Comparison of ENCODE assay signal across 1 cellular context in the genomic region with DNA sequence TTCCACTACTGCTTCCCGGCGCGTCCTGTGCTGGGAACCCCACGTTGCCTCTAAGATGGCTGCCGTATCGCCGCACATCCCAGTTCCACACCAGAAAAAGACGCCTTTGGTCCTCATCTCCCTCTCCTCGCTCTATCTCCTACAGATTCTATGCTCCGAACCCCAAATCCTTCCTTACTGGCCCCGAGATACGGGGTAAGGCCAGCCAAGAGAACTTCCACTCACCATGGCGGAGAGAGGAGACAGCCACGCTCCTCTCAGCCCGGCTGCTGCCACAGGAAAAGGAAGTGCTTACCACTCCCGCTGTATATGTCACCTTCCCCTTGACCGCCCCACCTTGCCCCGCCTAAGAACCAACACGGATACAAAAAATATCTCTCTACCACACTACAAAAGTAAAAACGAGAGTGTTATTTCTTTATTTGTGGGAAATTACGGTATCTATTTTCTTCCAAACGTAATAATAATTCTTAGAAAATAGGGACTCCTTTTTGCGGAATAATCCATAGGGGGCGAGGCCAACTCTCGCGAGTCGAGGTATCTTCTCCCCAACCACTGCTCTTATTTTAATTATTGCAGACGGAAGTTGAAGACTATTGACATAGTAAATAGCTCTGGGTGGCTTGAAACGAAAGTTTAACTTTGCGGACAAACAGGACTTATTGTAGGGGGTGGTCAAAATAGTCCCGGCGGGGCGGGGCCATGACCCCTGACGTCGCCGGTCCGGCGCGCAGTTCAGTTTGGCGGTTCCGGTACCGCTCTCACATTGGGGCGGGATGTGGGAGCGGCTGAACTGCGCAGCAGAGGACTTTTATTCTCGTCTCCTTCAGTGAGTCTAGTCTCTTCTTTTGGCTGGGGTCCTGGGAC.
A peak's percentile ranks its signal among the peaks of the same experiment; 100 is the strongest.
TF ChIP-seq lines count a peak whose summit lies in the region.

RPL4 (minus strand) TSS at position 293 of the 867 bp plus-strand sequence; CDS start at position 228, 65 bp downstream.
ZWILCH (plus strand) TSS at position 764 of the 867 bp plus-strand sequence; CDS start at position 777, 13 bp downstream.

TF ChIP-seq in HEK293, 187 proteins besides CTCF, POLR2A, EP300 and RAD21 (continued from another document and continues in another):
- TF ChIP-seq, protein P1, sequence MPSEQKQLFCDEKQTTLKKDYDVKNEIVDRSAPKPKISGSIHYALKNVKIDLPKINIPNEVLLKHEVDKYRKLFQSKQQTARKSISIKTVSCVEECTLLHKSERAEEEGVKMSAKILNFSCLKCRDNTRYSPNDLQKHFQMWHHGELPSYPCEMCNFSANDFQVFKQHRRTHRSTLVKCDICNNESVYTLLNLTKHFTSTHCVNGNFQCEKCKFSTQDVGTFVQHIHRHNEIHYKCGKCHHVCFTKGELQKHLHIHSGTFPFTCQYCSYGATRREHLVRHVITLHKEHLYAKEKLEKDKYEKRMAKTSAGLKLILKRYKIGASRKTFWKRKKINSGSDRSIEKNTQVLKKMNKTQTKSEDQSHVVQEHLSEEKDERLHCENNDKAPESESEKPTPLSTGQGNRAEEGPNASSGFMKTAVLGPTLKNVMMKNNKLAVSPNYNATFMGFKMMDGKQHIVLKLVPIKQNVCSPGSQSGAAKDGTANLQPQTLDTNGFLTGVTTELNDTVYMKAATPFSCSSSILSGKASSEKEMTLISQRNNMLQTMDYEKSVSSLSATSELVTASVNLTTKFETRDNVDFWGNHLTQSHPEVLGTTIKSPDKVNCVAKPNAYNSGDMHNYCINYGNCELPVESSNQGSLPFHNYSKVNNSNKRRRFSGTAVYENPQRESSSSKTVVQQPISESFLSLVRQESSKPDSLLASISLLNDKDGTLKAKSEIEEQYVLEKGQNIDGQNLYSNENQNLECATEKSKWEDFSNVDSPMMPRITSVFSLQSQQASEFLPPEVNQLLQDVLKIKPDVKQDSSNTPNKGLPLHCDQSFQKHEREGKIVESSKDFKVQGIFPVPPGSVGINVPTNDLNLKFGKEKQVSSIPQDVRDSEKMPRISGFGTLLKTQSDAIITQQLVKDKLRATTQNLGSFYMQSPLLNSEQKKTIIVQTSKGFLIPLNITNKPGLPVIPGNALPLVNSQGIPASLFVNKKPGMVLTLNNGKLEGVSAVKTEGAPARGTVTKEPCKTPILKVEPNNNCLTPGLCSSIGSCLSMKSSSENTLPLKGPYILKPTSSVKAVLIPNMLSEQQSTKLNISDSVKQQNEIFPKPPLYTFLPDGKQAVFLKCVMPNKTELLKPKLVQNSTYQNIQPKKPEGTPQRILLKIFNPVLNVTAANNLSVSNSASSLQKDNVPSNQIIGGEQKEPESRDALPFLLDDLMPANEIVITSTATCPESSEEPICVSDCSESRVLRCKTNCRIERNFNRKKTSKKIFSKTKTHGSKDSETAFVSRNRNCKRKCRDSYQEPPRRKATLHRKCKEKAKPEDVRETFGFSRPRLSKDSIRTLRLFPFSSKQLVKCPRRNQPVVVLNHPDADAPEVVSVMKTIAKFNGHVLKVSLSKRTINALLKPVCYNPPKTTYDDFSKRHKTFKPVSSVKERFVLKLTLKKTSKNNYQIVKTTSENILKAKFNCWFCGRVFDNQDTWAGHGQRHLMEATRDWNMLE (tag by site-specific recombination; conservative IDR thresholded peaks at IDR 0.05; ENCODE audit: low read depth): peak; percentile 92
- TF ChIP-seq ZNF114 (tag by site-specific recombination; IDR thresholded peaks at IDR 0.05) (no peak), GFI1B (tag by site-specific recombination; IDR thresholded peaks at IDR 0.05) (no peak), ZNF391 (tag by site-specific recombination; IDR thresholded peaks at IDR 0.05; ENCODE audit: borderline replicate concordance, low read depth) (peak; percentile 18; the same call in 1 of the 2 replicates), ZNF112 (tag by site-specific recombination; IDR thresholded peaks at IDR 0.05) (no peak), KLF8 (tag by site-specific recombination; IDR thresholded peaks at IDR 0.05) (peak; percentile 99), ZBTB8A (tag by site-specific recombination; IDR thresholded peaks at IDR 0.05) (peak; percentile 51; the same call in 1 of the 2 replicates), ZNF768 (tag by site-specific recombination; IDR thresholded peaks at IDR 0.05) (peak; percentile 21; the same call in 1 of the 2 replicates), GLI2 (tag by site-specific recombination; IDR thresholded peaks at IDR 0.05; ENCODE audit: borderline replicate concordance, low read depth) (peak; percentile 5; the same call in 1 of the 2 replicates), ZNF214 (tag by site-specific recombination; IDR thresholded peaks at IDR 0.05; ENCODE audit: borderline replicate concordance) (no peak), ZNF184 (tag by site-specific recombination; IDR thresholded peaks at IDR 0.05) (no peak), PRDM10 (tag by site-specific recombination; IDR thresholded peaks at IDR 0.05) (peak; percentile 93), YY2 (tag by site-specific recombination; IDR thresholded peaks at IDR 0.05) (peak; percentile 97), ZNF544 (tag by site-specific recombination; IDR thresholded peaks at IDR 0.05) (no peak), SP3 (tag by site-specific recombination; IDR thresholded peaks at IDR 0.05) (peak; percentile 97), ATF2 (tag by site-specific recombination; IDR thresholded peaks at IDR 0.05; ENCODE audit: low read depth) (peak; percentile 26), ZNF202 (tag by site-specific recombination; IDR thresholded peaks at IDR 0.05; ENCODE audit: borderline replicate concordance) (no peak), GLI4 (tag by site-specific recombination; IDR thresholded peaks at IDR 0.05) (0 out of 2 replicates have a peak, but pooled peaks have one; percentile 21), ZBTB11 (tag by site-specific recombination; conservative IDR thresholded peaks at IDR 0.05; ENCODE audit: low read depth) (peak; percentile 92), ZNF488 (tag by site-specific recombination; IDR thresholded peaks at IDR 0.05) (no peak), ZNF423 (tag by site-specific recombination; IDR thresholded peaks at IDR 0.05) (no peak), SCRT2 (tag by site-specific recombination; IDR thresholded peaks at IDR 0.05) (no peak), ZNF701 (tag by site-specific recombination; IDR thresholded peaks at IDR 0.05) (no peak), ZNF626 (tag by site-specific recombination; IDR thresholded peaks at IDR 0.05) (no peak), ZNF292 (tag by site-specific recombination; IDR thresholded peaks at IDR 0.05; ENCODE audit: borderline replicate concordance, low read depth) (no peak), ZNF549 (tag by site-specific recombination; IDR thresholded peaks at IDR 0.05) (no peak), HOXC10 (CRISPR knock-in tag; IDR thresholded peaks at IDR 0.05) (no peak)
- TF ChIP-seq, protein P2, sequence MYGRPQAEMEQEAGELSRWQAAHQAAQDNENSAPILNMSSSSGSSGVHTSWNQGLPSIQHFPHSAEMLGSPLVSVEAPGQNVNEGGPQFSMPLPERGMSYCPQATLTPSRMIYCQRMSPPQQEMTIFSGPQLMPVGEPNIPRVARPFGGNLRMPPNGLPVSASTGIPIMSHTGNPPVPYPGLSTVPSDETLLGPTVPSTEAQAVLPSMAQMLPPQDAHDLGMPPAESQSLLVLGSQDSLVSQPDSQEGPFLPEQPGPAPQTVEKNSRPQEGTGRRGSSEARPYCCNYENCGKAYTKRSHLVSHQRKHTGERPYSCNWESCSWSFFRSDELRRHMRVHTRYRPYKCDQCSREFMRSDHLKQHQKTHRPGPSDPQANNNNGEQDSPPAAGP (tag by site-specific recombination; IDR thresholded peaks at IDR 0.05): peak; percentile 79
- TF ChIP-seq, protein P3, sequence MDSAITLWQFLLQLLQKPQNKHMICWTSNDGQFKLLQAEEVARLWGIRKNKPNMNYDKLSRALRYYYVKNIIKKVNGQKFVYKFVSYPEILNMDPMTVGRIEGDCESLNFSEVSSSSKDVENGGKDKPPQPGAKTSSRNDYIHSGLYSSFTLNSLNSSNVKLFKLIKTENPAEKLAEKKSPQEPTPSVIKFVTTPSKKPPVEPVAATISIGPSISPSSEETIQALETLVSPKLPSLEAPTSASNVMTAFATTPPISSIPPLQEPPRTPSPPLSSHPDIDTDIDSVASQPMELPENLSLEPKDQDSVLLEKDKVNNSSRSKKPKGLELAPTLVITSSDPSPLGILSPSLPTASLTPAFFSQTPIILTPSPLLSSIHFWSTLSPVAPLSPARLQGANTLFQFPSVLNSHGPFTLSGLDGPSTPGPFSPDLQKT (IDR thresholded peaks at IDR 0.05; ENCODE audit: borderline replicate concordance, low read depth, low read length): peak; percentile 75; the same call in 1 of the 2 replicates
- TF ChIP-seq, protein P4, sequence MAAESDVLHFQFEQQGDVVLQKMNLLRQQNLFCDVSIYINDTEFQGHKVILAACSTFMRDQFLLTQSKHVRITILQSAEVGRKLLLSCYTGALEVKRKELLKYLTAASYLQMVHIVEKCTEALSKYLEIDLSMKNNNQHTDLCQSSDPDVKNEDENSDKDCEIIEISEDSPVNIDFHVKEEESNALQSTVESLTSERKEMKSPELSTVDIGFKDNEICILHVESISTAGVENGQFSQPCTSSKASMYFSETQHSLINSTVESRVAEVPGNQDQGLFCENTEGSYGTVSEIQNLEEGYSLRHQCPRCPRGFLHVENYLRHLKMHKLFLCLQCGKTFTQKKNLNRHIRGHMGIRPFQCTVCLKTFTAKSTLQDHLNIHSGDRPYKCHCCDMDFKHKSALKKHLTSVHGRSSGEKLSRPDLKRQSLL (tag by site-specific recombination; IDR thresholded peaks at IDR 0.05): peak; percentile 5; the same call in 1 of the 2 replicates
- TF ChIP-seq, protein P5, sequence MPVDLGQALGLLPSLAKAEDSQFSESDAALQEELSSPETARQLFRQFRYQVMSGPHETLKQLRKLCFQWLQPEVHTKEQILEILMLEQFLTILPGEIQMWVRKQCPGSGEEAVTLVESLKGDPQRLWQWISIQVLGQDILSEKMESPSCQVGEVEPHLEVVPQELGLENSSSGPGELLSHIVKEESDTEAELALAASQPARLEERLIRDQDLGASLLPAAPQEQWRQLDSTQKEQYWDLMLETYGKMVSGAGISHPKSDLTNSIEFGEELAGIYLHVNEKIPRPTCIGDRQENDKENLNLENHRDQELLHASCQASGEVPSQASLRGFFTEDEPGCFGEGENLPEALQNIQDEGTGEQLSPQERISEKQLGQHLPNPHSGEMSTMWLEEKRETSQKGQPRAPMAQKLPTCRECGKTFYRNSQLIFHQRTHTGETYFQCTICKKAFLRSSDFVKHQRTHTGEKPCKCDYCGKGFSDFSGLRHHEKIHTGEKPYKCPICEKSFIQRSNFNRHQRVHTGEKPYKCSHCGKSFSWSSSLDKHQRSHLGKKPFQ (tag by site-specific recombination; IDR thresholded peaks at IDR 0.05): peak; percentile 48; the same call in 1 of the 2 replicates
